In genomic region chr9:26413625-26414024, GRCh38 we compare ENCODE assay signal across 32 cellular contexts.
"Had no signal": no experiment of that assay in that cellular context is flagged by ENCODE, and none has a peak within 500 bp of the region (broad histone marks: within the 10 kb centered on the region; RNA-seq: fewer than 3 reads in every experiment).

No MANE protein-coding gene starts in this region.

- H3K36me3 ChIP-seq: MG63 had no signal

- H3K4me3 ChIP-seq: MG63, PC-9 had no signal

- DNase-seq: activated B cell treated with CpG ODN at 0.5 μM for 24 hours; activated CD4-positive, alpha-beta memory T cell treated with anti-CD3 and anti-CD28 coated beads for 36 hours; activated CD4-positive, alpha-beta T cell treated with anti-CD3 and anti-CD28 coated beads for 4 hours; activated CD4-positive, alpha-beta T cell treated with anti-CD3 and anti-CD28 coated beads, Interleukin-2, amount 50 U/mL, for 1 hour; activated CD4-positive, CD25-positive, alpha-beta regulatory T cell treated with anti-CD3 and anti-CD28 coated beads, Interleukin-2, amount 50 U/mL, for 72 hours; activated CD8-positive, alpha-beta memory T cell treated with anti-CD3 and anti-CD28 coated beads for 24 hours; activated CD8-positive, alpha-beta memory T cell treated with anti-CD3 and anti-CD28 coated beads, Interleukin-2, amount 10 ng/mL, durations not matched to agents 7 days and 5 days; activated CD8-positive, alpha-beta memory T cell treated with anti-CD3 and anti-CD28 coated beads, Interleukin-2, amount 50 U/mL, for 48 hours; activated effector memory CD4-positive, alpha-beta T cell treated with Interleukin-2 at 50 U/mL for 16 hours; activated naive CD4-positive, alpha-beta T cell treated with anti-CD3 and anti-CD28 coated beads, Interleukin-2, amount 10 ng/mL, durations not matched to agents 7 days and 5 days; activated naive CD8-positive, alpha-beta T cell treated with anti-CD3 and anti-CD28 coated beads, Interleukin-2, amount 50 U/mL, for 24 hours; activated T-cell treated with anti-CD3 and anti-CD28 coated beads, Interleukin-2, amount 50 U/mL, for 48 hours; caudate nucleus; cerebellar nuclear complex; Kasumi-1; KG1; MG63; NCI-H1048; NCI-H1417; NCI-H146; NCI-H187; NCI-H2171 treated with DMSO at 0.1 percent for 48 hours; NCI-H2227 treated with DMSO at 0.1 percent for 48 hours; NCI-H446; NCI-H510A treated with DMSO at 0.1 percent for 48 hours; NCI-H526 treated with DMSO at 0.1 percent for 48 hours; NCI-H82; PC-9; SW 1271; T-helper 1 cell; T-helper 2 cell; T-helper 9 cell had no signal

- H3K9me3 ChIP-seq: MG63 had no signal

- H3K27me3 ChIP-seq: MG63 had no signal
